ENCODE assay signal across 22 cellular contexts in the genomic region with DNA sequence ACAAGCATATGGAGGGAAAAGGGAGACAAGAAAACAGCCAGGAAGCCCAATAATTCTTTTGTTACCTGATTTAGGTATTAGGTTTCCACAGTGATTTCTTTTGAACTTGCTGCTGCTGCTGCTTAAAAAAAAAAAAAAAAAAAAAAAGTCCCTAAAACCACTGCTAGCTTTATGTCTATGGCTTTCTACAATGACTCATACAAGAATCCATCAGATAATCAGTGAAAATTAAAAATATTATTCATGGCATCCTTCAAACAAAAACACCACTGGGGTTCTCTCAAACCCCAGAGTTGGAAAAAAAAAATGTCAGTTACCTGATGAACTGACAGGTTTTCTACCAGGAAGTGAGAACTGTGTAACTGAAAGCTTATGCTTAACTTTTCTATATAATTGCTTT. TPM values are rescaled to one million over a fixed set of nuclear protein-coding genes. Genes with fewer than 3 reads are reported as not detected.
"Had no signal": no experiment of that assay in that cellular context is flagged by ENCODE, and none has a peak within 500 bp of the region (broad histone marks: within the 10 kb centered on the region; RNA-seq: fewer than 3 reads in every experiment).

No MANE protein-coding gene starts in this region.

- H3K4me3 Mint-ChIP-seq: naive thymus-derived CD4-positive, alpha-beta T cell; nephron progenitor cell; stimulated activated effector memory CD8-positive, alpha-beta T cell treated with anti-CD3 and anti-CD28 coated beads, Interleukin-12 subunit alpha, Interleukin-12 subunit beta, amount 100 ng/mL, for 72 hours had no signal

- H3K27ac Mint-ChIP-seq: naive thymus-derived CD4-positive, alpha-beta T cell; nephron progenitor cell; stimulated activated effector memory CD8-positive, alpha-beta T cell treated with anti-CD3 and anti-CD28 coated beads, Interleukin-12 subunit alpha, Interleukin-12 subunit beta, amount 100 ng/mL, for 72 hours had no signal

- H3K36me3 Mint-ChIP-seq: naive thymus-derived CD4-positive, alpha-beta T cell; stimulated activated effector memory CD8-positive, alpha-beta T cell treated with anti-CD3 and anti-CD28 coated beads, Interleukin-12 subunit alpha, Interleukin-12 subunit beta, amount 100 ng/mL, for 72 hours had no signal

- H3K27me3 Mint-ChIP-seq: naive thymus-derived CD4-positive, alpha-beta T cell had no signal

- H3K36me3 ChIP-seq: heart right ventricle, right lobe of liver, tibial artery, upper lobe of left lung, uterus had no signal

- H3K4me1 Mint-ChIP-seq: naive thymus-derived CD4-positive, alpha-beta T cell; nephron progenitor cell; stimulated activated effector memory CD8-positive, alpha-beta T cell treated with anti-CD3 and anti-CD28 coated beads, Interleukin-12 subunit alpha, Interleukin-12 subunit beta, amount 100 ng/mL, for 72 hours had no signal

- ATAC-seq: esophagus mucosa; heart right ventricle; left lobe of liver; naive thymus-derived CD4-positive, alpha-beta T cell; psoas muscle; right lobe of liver; stimulated activated effector memory CD8-positive, alpha-beta T cell treated with anti-CD3 and anti-CD28 coated beads, Interleukin-12 subunit alpha, Interleukin-12 subunit beta, amount 100 ng/mL, for 72 hours; stimulated activated naive CD8-positive, alpha-beta T cell treated with anti-CD3 and anti-CD28 coated beads, Interleukin-15, Interleukin-2, amounts not matched to agents 100 U/mL and 50 U/mL, for 24 hours had no signal

- H3K27ac ChIP-seq: dorsolateral prefrontal cortex, heart right ventricle, psoas muscle, right lobe of liver, tibial artery, upper lobe of left lung, uterus had no signal

- H3K4me3 ChIP-seq: dorsolateral prefrontal cortex, heart right ventricle, psoas muscle, right lobe of liver, tibial artery, upper lobe of left lung, uterus had no signal

- H3K27me3 ChIP-seq: dorsolateral prefrontal cortex, right lobe of liver, tibial artery, upper lobe of left lung had no signal

- H3K4me1 ChIP-seq: heart right ventricle, psoas muscle, right lobe of liver, tibial artery, upper lobe of left lung, uterus had no signal

- DNase-seq: dorsolateral prefrontal cortex; effector CD8-positive, alpha-beta T cell; heart right ventricle; hypothalamus; islet precursor cell; mammary epithelial cell; naive thymus-derived CD4-positive, alpha-beta T cell; nephron progenitor cell; psoas muscle; retina; right lobe of liver; stimulated activated CD4-positive, alpha-beta T cell treated with anti-CD3 and anti-CD28 coated beads, Interleukin-4, amount 100 ng/mL, for 1 hour; stimulated activated CD8-positive, alpha-beta memory T cell treated with anti-CD3 and anti-CD28 coated beads, Interleukin-4, amount 100 ng/mL, for 48 hours; stimulated activated naive CD8-positive, alpha-beta T cell treated with anti-CD3 and anti-CD28 coated beads, Interleukin-15, Interleukin-2, amounts not matched to agents 100 U/mL and 50 U/mL, for 24 hours; tibial artery; upper lobe of left lung; uterus had no signal

- H3K9me3 ChIP-seq: heart right ventricle, psoas muscle, right lobe of liver, tibial artery, upper lobe of left lung, uterus had no signal

- H3K9me3 Mint-ChIP-seq: nephron progenitor cell had no signal

RNA-seq across cellular contexts. Expression of gene EPHA5, which starts 14.3 kb away (rescaled TPM):
- total RNA-seq: esophagus mucosa; left lobe of liver; mammary epithelial cell; mesenteric fat pad; mononuclear cell; naive thymus-derived CD4-positive, alpha-beta T cell; right lobe of liver had no signal
